24 cellular contexts compared by ENCODE assay signal in genomic region chr9:114732842-114733241, GRCh38. TPM values are rescaled to one million over a fixed set of nuclear protein-coding genes. Genes with fewer than 3 reads are reported as not detected.
DNase-seq lines count a peak whose midpoint lies in the region; ATAC-seq, FAIRE-seq and TF ChIP-seq lines count a peak whose summit lies in the region.
"Had no signal": no experiment of that assay in that cellular context is flagged by ENCODE, and none has a peak within 500 bp of the region (broad histone marks: within the 10 kb centered on the region; RNA-seq: fewer than 3 reads in every experiment).

No MANE protein-coding gene starts in this region.

- H3K9ac ChIP-seq in mesenchymal stem cell (ENCODE audit: low read length), result no peak overlapping the region

- no peak overlapping the region for H4K91ac ChIP-seq in mesenchymal stem cell (ENCODE audit: low read length)

- no peaks in the 10 kb centered on the region for H3K9me3 ChIP-seq in mesenchymal stem cell (ENCODE audit: control insufficient read depth, low read length)
- H3K9me3 ChIP-seq: ovary, right lobe of liver, suprapubic skin had no signal

- peak; percentile 78 for DNase-seq in ELR (ENCODE audit: low read depth)
- DNase-seq in NCI-H69 (lab: John Stamatoyannopoulos, UW), result peak; percentile 46
- peak; percentile 95 for DNase-seq in bronchial epithelial cell (ENCODE audit: low read depth)
- DNase-seq in mesenchymal stem cell, result peak; percentile 8
- no peak for DNase-seq in GM20000 (ENCODE audit: low spot score)
- no peak for DNase-seq in Ammon's horn (ENCODE audit: low spot score)
- DNase-seq: ACHN; activated CD4-positive, alpha-beta T cell treated with anti-CD3 and anti-CD28 coated beads, Interleukin-2, amount 10 ng/mL, durations not matched to agents 7 days and 5 days; kidney glomerular epithelial cell; NCI-H1417 treated with DMSO at 0.1 percent for 48 hours; NCI-H524; ovary; right lobe of liver; SIG-M5 had no signal

- H4K8ac ChIP-seq in mesenchymal stem cell (ENCODE audit: low read length), result no peak overlapping the region

- 81% methylated on average over 2 of the region's 3 CpGs for WGBS in mesenchymal stem cell

- no peak overlapping the region for H3K23ac ChIP-seq in mesenchymal stem cell (ENCODE audit: low read length in 2 of 2)

- no peaks in the 10 kb centered on the region for H3K4me1 ChIP-seq in mesenchymal stem cell (ENCODE audit: control insufficient read depth, insufficient read depth, low read depth, low read length)
- H3K4me1 ChIP-seq: right lobe of liver had no signal

- no peak overlapping the region for H2BK15ac ChIP-seq in mesenchymal stem cell (ENCODE audit: low read depth, poor library complexity, severe bottlenecking)

- no peak overlapping the region for H3K18ac ChIP-seq in mesenchymal stem cell (ENCODE audit: low read depth in 1 of 2, low read length in 2 of 2)

- no peaks in the 10 kb centered on the region for H3K79me1 ChIP-seq in mesenchymal stem cell (replicated peaks; ENCODE audit: low read length, poor library complexity, severe bottlenecking)

- no peak overlapping the region for H3K4ac ChIP-seq in mesenchymal stem cell (ENCODE audit: low read depth in 1 of 2, low read length in 2 of 2)

- no peak overlapping the region for H2AFZ ChIP-seq in mesenchymal stem cell (ENCODE audit: low read depth, low read length)
- H2AFZ ChIP-seq: GM23338 had no signal

- H3K4me2 ChIP-seq in mesenchymal stem cell (ENCODE audit: low read length, poor library complexity, severe bottlenecking), result no peak overlapping the region
- H3K4me2 ChIP-seq: GM23338 had no signal

- H2BK120ac ChIP-seq in mesenchymal stem cell (ENCODE audit: low read depth, low read length), result no peak overlapping the region

- H3K14ac ChIP-seq in mesenchymal stem cell (ENCODE audit: low read length in 2 of 2), result no peak overlapping the region

- H3K27ac ChIP-seq in mesenchymal stem cell (ENCODE audit: low read length, poor library complexity, severe bottlenecking), result no peak overlapping the region
- H3K27ac ChIP-seq: C4-2B, ovary, right lobe of liver, suprapubic skin, VCaP had no signal

- TF ChIP-seq CTCF in bronchial epithelial cell (IDR thresholded peaks at IDR 0.05; ENCODE audit: insufficient read depth, low read length, severe bottlenecking) (no peak), GM20000 (IDR thresholded peaks at IDR 0.05; ENCODE audit: extremely low read depth, missing control alignments) (no peak)

- no peak for FAIRE-seq in bronchial epithelial cell (lab: Jason Lieb, UNC)
- FAIRE-seq: HTR-8/SVneo had no signal

- no peak overlapping the region for H2BK12ac ChIP-seq in mesenchymal stem cell (ENCODE audit: low read length in 2 of 2)

- H3K4me3 ChIP-seq in bronchial epithelial cell (ENCODE audit: low read depth, low read length), result no peak overlapping the region
- H3K4me3 ChIP-seq in mesenchymal stem cell (ENCODE audit: insufficient read depth in 1 of 2, low read depth in 1 of 2, low read length in 2 of 2), result no peak overlapping the region
- H3K4me3 ChIP-seq: GM23338, ovary, right lobe of liver, suprapubic skin had no signal

- H3K36me3 ChIP-seq in bronchial epithelial cell (ENCODE audit: control insufficient read depth, insufficient read depth, low read length) (no peaks in the 10 kb centered on the region), mesenchymal stem cell (ENCODE audit: control insufficient read depth in 1 of 2, insufficient read depth in 2 of 2, low read depth in 1 of 2, low read length in 2 of 2) (no peaks in the 10 kb centered on the region)
- H3K36me3 ChIP-seq: ovary, right lobe of liver, suprapubic skin had no signal

- H2BK5ac ChIP-seq in mesenchymal stem cell (ENCODE audit: low read depth, low read length, poor library complexity, severe bottlenecking), result no peak overlapping the region

- H2AK5ac ChIP-seq in mesenchymal stem cell (ENCODE audit: low read length, severe bottlenecking), result no peak overlapping the region

- H3K27me3 ChIP-seq in bronchial epithelial cell (ENCODE audit: control insufficient read depth, insufficient read depth, low read length) (no peaks in the 10 kb centered on the region), mesenchymal stem cell (ENCODE audit: control insufficient read depth in 1 of 2, insufficient read depth in 1 of 2, low read length in 2 of 2) (no peaks in the 10 kb centered on the region)
- H3K27me3 ChIP-seq: ovary, right lobe of liver had no signal

- ATAC-seq in HG02642 (IDR thresholded peaks at IDR 0.05; ENCODE audit: poor library complexity, unreplicated experiment) (no peak), HG02759 (IDR thresholded peaks at IDR 0.05; ENCODE audit: unreplicated experiment) (no peak)
- ATAC-seq: GM23338; natural killer cell treated with Interleukin-12 subunit alpha and Interleukin-12 subunit beta and Interleukin-15 and Interleukin-18, amount 100 ng/mL, for 72 hours; right lobe of liver had no signal

RNA-seq across cellular contexts. Expression of gene TEX48, which starts 50.9 kb away (rescaled TPM):
- not detected in 2 replicates for total RNA-seq in bronchial epithelial cell
- not detected for polyA plus RNA-seq in mesenchymal stem cell (2013, experiment 1 of 2)
- not detected for polyA plus RNA-seq in mesenchymal stem cell (2013, experiment 2 of 2)
- total RNA-seq: G401; GM23338; mesenteric fat pad; natural killer cell treated with Interleukin-12 subunit alpha and Interleukin-12 subunit beta and Interleukin-15 and Interleukin-18, amount 100 ng/mL, for 72 hours; ovary; right lobe of liver; suprapubic skin had no signal
- polyA plus RNA-seq: GM23338, ovary had no signal

Comparison
In these comparisons a context has a peak if more than half of its experiments do, and no peak if none do; other contexts are left out.
1. DNase-seq: peak in ELR (single experiment), NCI-H69 (single experiment), bronchial epithelial cell (single experiment) and mesenchymal stem cell (single experiment); none in GM20000 (single experiment) and Ammon's horn (single experiment).